In the genomic region with DNA sequence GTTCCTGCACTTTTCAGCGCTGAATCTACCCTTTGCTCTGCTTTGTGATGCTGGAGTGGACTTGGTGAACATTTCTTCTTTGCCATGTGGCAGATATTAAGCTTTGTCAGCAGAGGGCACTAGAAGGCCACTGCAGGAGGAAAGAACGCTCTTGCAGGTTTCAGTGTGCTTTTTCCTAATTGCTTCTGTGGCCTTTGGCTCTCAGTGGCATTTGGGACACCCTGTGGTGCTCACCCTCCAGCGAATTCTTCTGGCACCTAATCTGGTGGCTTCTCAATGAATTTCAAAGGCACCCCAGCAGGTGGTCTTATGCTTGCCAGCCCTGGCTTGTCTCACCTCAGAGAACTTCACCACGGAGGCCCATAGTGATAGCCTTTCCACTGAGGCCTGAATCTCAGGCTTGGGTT, we compare ENCODE assay signal across 9 cellular contexts.
DNase-seq lines count a peak whose midpoint lies in the region; ATAC-seq and TF ChIP-seq lines count a peak whose summit lies in the region.
"Had no signal": no experiment of that assay in that cellular context is flagged by ENCODE, and none has a peak within 500 bp of the region (broad histone marks: within the 10 kb centered on the region; RNA-seq: fewer than 3 reads in every experiment).

No MANE protein-coding gene starts in this region.

- H3K36me3 ChIP-seq in Loucy (ENCODE audit: insufficient read depth, low read length) (no peaks in the 10 kb centered on the region), mammary epithelial cell (ENCODE audit: insufficient read depth, low read length) (no peaks in the 10 kb centered on the region), right lobe of liver (no peaks in the 10 kb centered on the region), tibial artery (no peaks in the 10 kb centered on the region)
- H3K36me3 ChIP-seq: BLaER1 had no signal

- TF ChIP-seq POLR2A in right lobe of liver (IDR thresholded peaks at IDR 0.05) = no peak

- dilution Hi-C loops in mammary epithelial cell (cut with HindIII; ENCODE audit: low sequenced_read_pairs) = no loop called here

- in situ Hi-C loops in mammary epithelial cell (cut with MboI; ENCODE audit: low sequenced_read_pairs in 2 of 2) = no loop called here

- H3K27me3 ChIP-seq in Loucy (ENCODE audit: insufficient read depth, low read length, poor library complexity, severe bottlenecking) = no peaks in the 10 kb centered on the region
- no peaks in the 10 kb centered on the region for H3K27me3 ChIP-seq in mammary epithelial cell (ENCODE audit: insufficient read depth, low read length)
- H3K27me3 ChIP-seq in right lobe of liver = no peaks in the 10 kb centered on the region
- no peaks in the 10 kb centered on the region for H3K27me3 ChIP-seq in tibial artery
- H3K27me3 ChIP-seq: BLaER1 had no signal

- intact Hi-C loops in mammary epithelial cell (cut with micrococcal nuclease) (loop anchor here (1.0 to 5.0 kb wide), 4 partner anchors 37 to 492 kb away; a partner anchor contains a TSS), right lobe of liver (cut with DNase I) (no loop called here), tibial artery (cut with DNase I; ENCODE audit: low total_unique reads) (no loop called here)

- H3K4me1 ChIP-seq in Loucy (ENCODE audit: insufficient read depth, low read length, poor library complexity, severe bottlenecking) (no peaks in the 10 kb centered on the region), mammary epithelial cell (ENCODE audit: insufficient read depth, low read length) (no peaks in the 10 kb centered on the region), right lobe of liver (no peaks in the 10 kb centered on the region), tibial artery (no peaks in the 10 kb centered on the region)
- H3K4me1 ChIP-seq: BLaER1 had no signal

- CTCF ChIA-PET in mammary epithelial cell (lab: Charles Lee; ENCODE audit: low non-redundant PET) = interaction anchor here (0.7 kb wide), 1 partner anchor 25 kb away, joined by 3 read pairs; no protein-coding TSS in a partner anchor

- ATAC-seq in right lobe of liver (peak; percentile 63 to 87 (median 70)), HG02885 (IDR thresholded peaks at IDR 0.05; ENCODE audit: poor library complexity, unreplicated experiment) (no peak)

- H3K4me2 ChIP-seq in Loucy (ENCODE audit: low read depth, low read length, poor library complexity, severe bottlenecking) (no peak overlapping the region), mammary epithelial cell (ENCODE audit: insufficient read depth, low read depth, low read length) (no peak overlapping the region)
- H3K4me2 ChIP-seq: BLaER1 had no signal

- no peak overlapping the region for H3K27ac ChIP-seq in mammary epithelial cell (ENCODE audit: insufficient read depth, low read depth, low read length)
- H3K27ac ChIP-seq in right lobe of liver = no peak overlapping the region
- no peak overlapping the region for H3K27ac ChIP-seq in tibial artery
- H3K27ac ChIP-seq: BLaER1 had no signal

- no peak overlapping the region for H3K9ac ChIP-seq in Loucy (ENCODE audit: low read depth, low read length, poor library complexity, severe bottlenecking)
- no peak overlapping the region for H3K9ac ChIP-seq in mammary epithelial cell (ENCODE audit: insufficient read depth, low read length)
- H3K9ac ChIP-seq: BLaER1 had no signal

- H2AFZ ChIP-seq in Loucy (ENCODE audit: low read length) = peak overlapping the region; percentile 47; the same call in 1 of the 2 replicates
- H2AFZ ChIP-seq in mammary epithelial cell (ENCODE audit: low read depth, low read length) = no peak overlapping the region

- no peaks in the 10 kb centered on the region for H3F3A ChIP-seq in Loucy (ENCODE audit: low read depth)

- H3K79me2 ChIP-seq in Loucy (ENCODE audit: insufficient read depth, low read length) (no peaks in the 10 kb centered on the region), mammary epithelial cell (ENCODE audit: insufficient read depth, low read length) (no peaks in the 10 kb centered on the region)

- DNase-seq in SHP77 (lab: John Stamatoyannopoulos, UW) = peak; percentile 13 to 16
- DNase-seq in SHP77 treated with DMSO at 0.1 percent for 48 hours (lab: John Stamatoyannopoulos, UW) = no peak
- peak; percentile 53 for DNase-seq in RKO (ENCODE audit: low spot score)
- DNase-seq in mammary epithelial cell = peak; percentile 39
- no peak for DNase-seq in right lobe of liver
- no peak for DNase-seq in tibial artery

- H3K9me3 ChIP-seq in Loucy (ENCODE audit: insufficient read depth, low read depth, low read length) (no peaks in the 10 kb centered on the region; the same call in 1 of the 2 replicates), mammary epithelial cell (replicated peaks; ENCODE audit: insufficient read depth, low read length) (peaks cover 5% of the 10 kb centered on the region), right lobe of liver (no peaks in the 10 kb centered on the region), tibial artery (peaks cover 0 to 7% (median 0%) of the 10 kb centered on the region in 3 donors)

- H4K20me1 ChIP-seq in Loucy (ENCODE audit: insufficient read depth, low read length, poor library complexity, severe bottlenecking) (no peaks in the 10 kb centered on the region), mammary epithelial cell (ENCODE audit: insufficient read depth, low read length) (no peaks in the 10 kb centered on the region)
- H4K20me1 ChIP-seq: BLaER1 had no signal

- WGBS in mammary epithelial cell (ENCODE audit: low coverage, missing lambda C conversion rate) = 20% methylated on average over 4 of the region's 4 CpGs
- WGBS in right lobe of liver (ENCODE audit: insufficient coverage, low coverage, low lambda C conversion rate, missing lambda C conversion rate) = 9% methylated on average over 3 of the region's 4 CpGs

- no peaks in the 10 kb centered on the region for H3K9me2 ChIP-seq in Loucy (replicated peaks; ENCODE audit: low read depth, low read length)

- peak; percentile 96 for TF ChIP-seq CTCF in Loucy (conservative IDR thresholded peaks at IDR 0.05; ENCODE audit: low read length)
- peak; percentile 80 to 91 for TF ChIP-seq CTCF in mammary epithelial cell (conservative IDR thresholded peaks at IDR 0.05 in 1 of 2, IDR thresholded peaks at IDR 0.05 in 1 of 2; ENCODE audit: extremely low read depth in 1 of 2, insufficient read depth in 1 of 2, low read depth in 1 of 2, low read length in 2 of 2)
- TF ChIP-seq CTCF in right lobe of liver (IDR thresholded peaks at IDR 0.05) = peak; percentile 38 to 80 (median 64)
- TF ChIP-seq CTCF in tibial artery (IDR thresholded peaks at IDR 0.05) = peak; percentile 26 to 38

- H3K4me3 ChIP-seq in Loucy (ENCODE audit: low read length, poor library complexity, severe bottlenecking) (no peak overlapping the region), mammary epithelial cell (replicated peaks in 1 of 3; ENCODE audit: insufficient read depth in 1 of 3, low read depth in 2 of 3, low read length in 3 of 3) (no peak overlapping the region), right lobe of liver (no peak overlapping the region), tibial artery (no peak overlapping the region)
- H3K4me3 ChIP-seq: BLaER1 had no signal

- BruUV-seq in mammary epithelial cell (replicated peaks; lab: Mats Ljungman, UMichigan) = no TSS peak

Comparison
In these comparisons a context has a peak if more than half of its experiments do, and no peak if none do; other contexts are left out.
1. DNase-seq: peak in SHP77 (2 of 2), RKO (single experiment) and mammary epithelial cell (single experiment); none in SHP77 treated with DMSO at 0.1 percent for 48 hours (single experiment), right lobe of liver (0 of 3) and tibial artery (0 of 2).
2. CTCF ChIP-seq: peak in every context shown above with its lines; median percentile 96 in Loucy; 86 in mammary epithelial cell; 64 in right lobe of liver; 32 in tibial artery.